20 cellular contexts compared by ENCODE assay signal in genomic region chr11:87148749-87149148, GRCh38.
DNase-seq lines count a peak whose midpoint lies in the region; ATAC-seq, FAIRE-seq and TF ChIP-seq lines count a peak whose summit lies in the region.
"Had no signal": no experiment of that assay in that cellular context is flagged by ENCODE, and none has a peak within 500 bp of the region (broad histone marks: within the 10 kb centered on the region; RNA-seq: fewer than 3 reads in every experiment).

No MANE protein-coding gene starts in this region.

- TF ChIP-seq CTCF in A549 (IDR thresholded peaks at IDR 0.05) (no peak), osteoblast (IDR thresholded peaks at IDR 0.05; ENCODE audit: extremely low read depth, low read depth, low read length) (no peak)

- no peak overlapping the region for H2AK5ac ChIP-seq in neuronal stem cell (ENCODE audit: low read depth, low read length)

- 69% methylated on average over 2 of the region's 2 CpGs for WGBS in A549 (ENCODE audit: missing lambda C conversion rate)
- WGBS in neuronal stem cell (ENCODE audit: extremely low coverage in 2 of 2, insufficient read length in 2 of 2, insufficient replicate concordance in 1 of 2), 2 donors, result no CpG with 5 or more reads among the region's 2 CpGs

- no peak overlapping the region for H3K4ac ChIP-seq in neuronal stem cell (ENCODE audit: low read length)

- CTCF ChIA-PET in A549 (lab: Yijun Ruan, JAX), result no interaction called here

- H4K91ac ChIP-seq in neuronal stem cell (ENCODE audit: low read depth, low read length, poor library complexity), result no peak overlapping the region

- H3K36me3 ChIP-seq in SJSA1, result no peaks in the 10 kb centered on the region
- H3K36me3 ChIP-seq in neuronal stem cell (replicated peaks in 1 of 2; ENCODE audit: control insufficient read depth in 2 of 2, insufficient read depth in 2 of 2, low read length in 2 of 2), result no peaks in the 10 kb centered on the region
- no peaks in the 10 kb centered on the region for H3K36me3 ChIP-seq in osteoblast (ENCODE audit: insufficient read depth, low read length)
- H3K36me3 ChIP-seq: BE2C, HAP-1 had no signal

- H3K9ac ChIP-seq in neuronal stem cell (ENCODE audit: low read depth, low read length, poor library complexity), result no peak overlapping the region
- H3K9ac ChIP-seq: GM23248 had no signal

- H2AFZ ChIP-seq in neuronal stem cell (ENCODE audit: low read length), result no peak overlapping the region
- no peak overlapping the region for H2AFZ ChIP-seq in osteoblast (ENCODE audit: low read length)
- H2AFZ ChIP-seq: GM23248 had no signal

- H2BK12ac ChIP-seq in neuronal stem cell (ENCODE audit: low read length), result no peak overlapping the region

- H3K4me1 ChIP-seq in A549 (peaks cover 16% of the 10 kb centered on the region), SJSA1 (replicated peaks) (peaks cover 11% of the 10 kb centered on the region), neuronal stem cell (ENCODE audit: control insufficient read depth in 2 of 2, insufficient read depth in 1 of 2, low read depth in 1 of 2, low read length in 2 of 2) (peaks cover 6 to 8% of the 10 kb centered on the region in 2 donors), osteoblast (ENCODE audit: insufficient read depth, low read length) (peaks cover 8% of the 10 kb centered on the region)
- H3K4me1 ChIP-seq: BE2C had no signal

- H2BK5ac ChIP-seq in neuronal stem cell (ENCODE audit: low read length), result no peak overlapping the region

- H3K27me3 ChIP-seq in SJSA1 (replicated peaks) (no peaks in the 10 kb centered on the region), neuronal stem cell (ENCODE audit: control insufficient read depth in 3 of 3, insufficient read depth in 3 of 3, low read depth in 1 of 3, low read length in 3 of 3) (no peaks in the 10 kb centered on the region), osteoblast (ENCODE audit: insufficient read depth, low read length) (no peaks in the 10 kb centered on the region)
- H3K27me3 ChIP-seq: BE2C had no signal

- no peak overlapping the region for H4K8ac ChIP-seq in neuronal stem cell (ENCODE audit: low read depth, low read length)

- no peak for TF ChIP-seq RAD21 in A549 (conservative IDR thresholded peaks at IDR 0.05 in 1 of 2, IDR thresholded peaks at IDR 0.05 in 1 of 2)

- H3K79me2 ChIP-seq in osteoblast (ENCODE audit: insufficient read depth, low read length), result peaks cover 2% of the 10 kb centered on the region

- H2BK120ac ChIP-seq in neuronal stem cell (ENCODE audit: low read depth, low read length), result no peak overlapping the region

- H3K4me2 ChIP-seq in A549 (no peak overlapping the region), neuronal stem cell (ENCODE audit: insufficient read depth, low read length, poor library complexity, severe bottlenecking) (no peak overlapping the region), osteoblast (ENCODE audit: insufficient read depth, low read length) (no peak overlapping the region)

- FAIRE-seq in A549 (lab: Jason Lieb, UNC) (no peak), colon (lab: Jason Lieb, UNC) (peak; percentile 5)
- FAIRE-seq: GM12878 had no signal

- DNase-seq in A549 (ENCODE audit: low read depth in 1 of 2, low spot score in 1 of 2) (no peak), SJSA1 (ENCODE audit: low read depth in 1 of 2, low spot score in 2 of 2) (no peak), neuronal stem cell (ENCODE audit: low spot score) (no peak), SHP77 (lab: John Stamatoyannopoulos, UW) (no peak), osteoblast (ENCODE audit: insufficient read length, low spot score, missing footprints) (no peak)
- DNase-seq in activated CD4-positive, alpha-beta T cell treated with anti-CD3 and anti-CD28 coated beads for 1 hour, result no peak
- DNase-seq: 8988T; BE2C; C1 segment of cervical spinal cord; CD4-positive, CD25-positive, alpha-beta regulatory T cell; CD8-positive, alpha-beta memory T cell; COR-L47; DMS 273 treated with DMSO at 0.1 percent for 48 hours; DND-41; EL; GM23248 had no signal

- H3K4me3 ChIP-seq in A549 (no peak overlapping the region), SJSA1 (no peak overlapping the region), neuronal stem cell (ENCODE audit: low read length in 2 of 2) (no peak overlapping the region), osteoblast (ENCODE audit: insufficient read depth, low read length) (no peak overlapping the region)
- H3K4me3 ChIP-seq: GM12878, GM23248, HAP-1 had no signal

- no peak overlapping the region for H3K27ac ChIP-seq in A549
- H3K27ac ChIP-seq in SJSA1, result peak overlapping the region; percentile 84
- peak overlapping the region; percentile 32 for H3K27ac ChIP-seq in neuronal stem cell (replicated peaks; ENCODE audit: low read length)
- H3K27ac ChIP-seq in osteoblast (ENCODE audit: low read depth, low read length), result no peak overlapping the region
- H3K27ac ChIP-seq: GM23248 had no signal

- no peaks in the 10 kb centered on the region for H3K79me1 ChIP-seq in neuronal stem cell (ENCODE audit: low read depth, low read length)

- H3K23ac ChIP-seq in neuronal stem cell (ENCODE audit: low read depth, low read length, poor library complexity), result no peak overlapping the region

- H3K18ac ChIP-seq in neuronal stem cell (ENCODE audit: low read length), result no peak overlapping the region

- TF ChIP-seq EP300 in A549 (IDR thresholded peaks at IDR 0.05), result no peak

- H2BK15ac ChIP-seq in neuronal stem cell (ENCODE audit: low read length), result no peak overlapping the region

- POLR2A ChIA-PET in A549 (lab: Yijun Ruan, JAX), result no interaction called here

- no peak overlapping the region for H3K14ac ChIP-seq in neuronal stem cell (ENCODE audit: low read length)

- no peaks in the 10 kb centered on the region for H4K20me1 ChIP-seq in osteoblast (ENCODE audit: insufficient read depth, low read length)

- ATAC-seq in A549, result no peak
- ATAC-seq in HG03457 (IDR thresholded peaks at IDR 0.05; ENCODE audit: unreplicated experiment), result no peak
- ATAC-seq: GM12878 had no signal

- no peak for TF ChIP-seq POLR2A in A549 (IDR thresholded peaks at IDR 0.05; ENCODE audit: low read length)

- H3K9me3 ChIP-seq in A549 (0 out of 3 replicates have a peak, but pooled peaks cover 4% of the 10 kb centered on the region), SJSA1 (replicated peaks) (no peaks in the 10 kb centered on the region), neuronal stem cell (replicated peaks in 1 of 2; ENCODE audit: control insufficient read depth in 2 of 2, insufficient read depth in 1 of 2, low read depth in 1 of 2, low read length in 2 of 2) (peaks cover 0 to 3% of the 10 kb centered on the region in 2 donors), osteoblast (ENCODE audit: low read depth, low read length) (no peaks in the 10 kb centered on the region)
- H3K9me3 ChIP-seq: BE2C, HAP-1 had no signal

TF ChIP-seq in A549, 52 proteins besides CTCF, POLR2A, EP300 and RAD21:
- TF ChIP-seq MAFK (IDR thresholded peaks at IDR 0.05; ENCODE audit: partially characterized antibody) (peak; percentile 45), RNF2 (IDR thresholded peaks at IDR 0.05; ENCODE audit: borderline replicate concordance, low read depth) (no peak)
TF ChIP-seq in A549: peak in this region for 1.

Comparison
In these comparisons a context has a peak if more than half of its experiments do, and no peak if none do; other contexts are left out.
1. H3K27ac ChIP-seq: peak in SJSA1 (single experiment) and neuronal stem cell (single experiment); none in A549 (0 of 2) and osteoblast (single experiment).